In the genomic region with DNA sequence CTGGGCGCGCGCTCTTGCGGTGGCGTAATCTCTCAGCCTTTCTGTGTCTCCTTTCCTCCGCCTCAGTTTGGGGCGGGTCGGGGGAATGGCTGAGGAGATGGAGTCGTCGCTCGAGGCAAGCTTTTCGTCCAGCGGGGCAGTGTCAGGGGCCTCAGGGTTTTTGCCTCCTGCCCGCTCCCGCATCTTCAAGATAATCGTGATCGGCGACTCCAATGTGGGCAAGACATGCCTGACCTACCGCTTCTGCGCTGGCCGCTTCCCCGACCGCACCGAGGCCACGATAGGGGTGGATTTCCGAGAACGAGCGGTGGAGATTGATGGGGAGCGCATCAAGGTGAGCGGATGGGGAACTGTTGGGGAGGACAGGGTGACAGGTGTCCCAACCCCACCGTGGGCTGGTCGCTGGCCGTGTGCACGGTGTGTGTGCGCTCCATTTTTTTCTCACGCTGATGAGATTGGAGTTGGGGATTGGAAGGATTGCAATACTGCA, we compare ENCODE assay signal across 8 cellular contexts. TPM values are rescaled to one million over a fixed set of nuclear protein-coding genes. Genes with fewer than 3 reads are reported as not detected.
DNase-seq lines count a peak whose midpoint lies in the region; ATAC-seq and TF ChIP-seq lines count a peak whose summit lies in the region.

Gene RAB33B, plus strand, starts transcription at position 11 of the 490 bp plus-strand sequence. Its CDS starts 75 bp downstream, at position 86.

- CTCF ChIA-PET in CD4-positive, alpha-beta T cell (lab: Charles Lee): interaction anchor here (0.7 kb wide), 1 partner anchor 392 kb away, joined by 3 read pairs; no protein-coding TSS in a partner anchor

- in situ Hi-C loops in gastrocnemius medialis (cut with MboI; ENCODE audit: low sequenced_read_pairs in 4 of 4): no loop called here

- H3K4me1 ChIP-seq in right atrium auricular region: peaks cover 0 to 57% of the 10 kb centered on the region in 2 donors
- peaks cover 30 to 39% of the 10 kb centered on the region in 2 donors for H3K4me1 ChIP-seq in gastrocnemius medialis

- DNase-seq in CD4-positive, alpha-beta T cell: no peak
- DNase-seq in GM19238 (ENCODE audit: insufficient read length, low spot score) (peak; percentile 63), right atrium auricular region (ENCODE audit: low spot score) (peak; percentile 95), gastrocnemius medialis (no peak), NCI-H69 (lab: John Stamatoyannopoulos, UW) (no peak), pons (ENCODE audit: low spot score) (no peak)
- DNase-seq in activated naive CD8-positive, alpha-beta T cell treated with anti-CD3 and anti-CD28 coated beads, Interleukin-2, amount 10 ng/mL, durations not matched to agents 7 days and 5 days: no peak

- peak within 1 kb of the TSS; percentile 99 for H3K27ac Mint-ChIP-seq in CD4-positive, alpha-beta T cell
- peak within 1 kb of the TSS; percentile 96 for H3K27ac Mint-ChIP-seq in activated naive CD8-positive, alpha-beta T cell treated with anti-CD3 and anti-CD28 coated beads, Interleukin-2, amount 10 ng/mL, durations not matched to agents 7 days and 5 days

- H3K27ac ChIP-seq in CD4-positive, alpha-beta T cell (ENCODE audit: low read depth, low read length): peak within 1 kb of the TSS; percentile 93
- peak within 1 kb of the TSS; percentile 96 for H3K27ac ChIP-seq in right atrium auricular region
- H3K27ac ChIP-seq in gastrocnemius medialis: peak within 1 kb of the TSS; percentile 88 to 96 (median 95)

- H3K27me3 Mint-ChIP-seq in CD4-positive, alpha-beta T cell: no peaks in the 10 kb centered on the region
- no peaks in the 10 kb centered on the region for H3K27me3 Mint-ChIP-seq in activated naive CD8-positive, alpha-beta T cell treated with anti-CD3 and anti-CD28 coated beads, Interleukin-2, amount 10 ng/mL, durations not matched to agents 7 days and 5 days

- TF ChIP-seq CTCF in CD4-positive, alpha-beta T cell (IDR thresholded peaks at IDR 0.05): no peak
- no peak for TF ChIP-seq CTCF in right atrium auricular region (IDR thresholded peaks at IDR 0.05)
- TF ChIP-seq CTCF in gastrocnemius medialis (IDR thresholded peaks at IDR 0.05 in 4 of 5, conservative IDR thresholded peaks at IDR 0.05 in 1 of 5): peak in 1 of 5 experiments; percentile 4

- peak; percentile 85 to 87 for TF ChIP-seq POLR2A in gastrocnemius medialis (IDR thresholded peaks at IDR 0.05)

- peaks cover 80% of the 10 kb centered on the region for H3K4me1 Mint-ChIP-seq in CD4-positive, alpha-beta T cell (ENCODE audit: low read depth)
- peaks cover 45% of the 10 kb centered on the region for H3K4me1 Mint-ChIP-seq in activated naive CD8-positive, alpha-beta T cell treated with anti-CD3 and anti-CD28 coated beads, Interleukin-2, amount 10 ng/mL, durations not matched to agents 7 days and 5 days

- no peaks in the 10 kb centered on the region for H3K27me3 ChIP-seq in CD4-positive, alpha-beta T cell (ENCODE audit: control insufficient read depth, insufficient read depth, low read length)
- H3K27me3 ChIP-seq in right atrium auricular region (no peaks in the 10 kb centered on the region), gastrocnemius medialis (no peaks in the 10 kb centered on the region)

- intact Hi-C loops in CD4-positive, alpha-beta T cell (cut with DNase I, micrococcal nuclease): loop anchor here (2.0 to 10.0 kb wide), 7 partner anchors 37 to 1073 kb away; partner anchors contain the start of genes ELF2 (in 2 of the 2), MAML3 (in 1 of the 2), NDUFC1 (in 1 of the 2) and SCOC (in 1 of the 2)
- intact Hi-C loops in gastrocnemius medialis (cut with DNase I; ENCODE audit: low total_unique reads): loop anchor here (1.0 to 10.0 kb wide), 8 partner anchors 55 to 701 kb away; partner anchors contain the start of genes ELF2, MAML3 and NAA15

- H3K4me3 ChIP-seq in right atrium auricular region (peak within 1 kb of the TSS; percentile 78 to 94), gastrocnemius medialis (peak within 1 kb of the TSS; percentile 69 to 98 (median 80))

- H3K9me3 ChIP-seq in CD4-positive, alpha-beta T cell (ENCODE audit: control insufficient read depth, low read length): no peaks in the 10 kb centered on the region
- no peaks in the 10 kb centered on the region for H3K9me3 ChIP-seq in right atrium auricular region
- H3K9me3 ChIP-seq in gastrocnemius medialis: no peaks in the 10 kb centered on the region

- H3K4me3 Mint-ChIP-seq in CD4-positive, alpha-beta T cell: peak within 1 kb of the TSS; percentile 96
- peak within 1 kb of the TSS; percentile 96 for H3K4me3 Mint-ChIP-seq in activated naive CD8-positive, alpha-beta T cell treated with anti-CD3 and anti-CD28 coated beads, Interleukin-2, amount 10 ng/mL, durations not matched to agents 7 days and 5 days

- peaks cover 30% of the 10 kb centered on the region for H3K36me3 Mint-ChIP-seq in CD4-positive, alpha-beta T cell (ENCODE audit: low read depth)
- peaks cover 8% of the 10 kb centered on the region for H3K36me3 Mint-ChIP-seq in activated naive CD8-positive, alpha-beta T cell treated with anti-CD3 and anti-CD28 coated beads, Interleukin-2, amount 10 ng/mL, durations not matched to agents 7 days and 5 days

- POLR2A ChIA-PET in CD4-positive, alpha-beta T cell (lab: Charles Lee): interaction anchor here (0.9 to 3.0 kb wide), 9 partner anchors 55 to 439 kb away, joined by 3 to 67 read pairs (median 9); partner anchors contain the start of genes ELF2, NAA15, NDUFC1 and NOCT
- POLR2A ChIA-PET in activated naive CD8-positive, alpha-beta T cell treated with anti-CD3 and anti-CD28 coated beads, Interleukin-2, amount 10 ng/mL, durations not matched to agents 7 days and 5 days (lab: Charles Lee): interaction anchor here (0.8 to 2.0 kb wide), 3 partner anchors 29 to 159 kb away, joined by 3 to 20 read pairs (median 3); partner anchors contain the start of gene SETD7

- ATAC-seq in CD4-positive, alpha-beta T cell (ENCODE audit: poor library complexity): no peak
- ATAC-seq in HG03521 (IDR thresholded peaks at IDR 0.05; ENCODE audit: unreplicated experiment): peak; percentile 3
- peak; percentile 3 for ATAC-seq in activated naive CD8-positive, alpha-beta T cell treated with anti-CD3 and anti-CD28 coated beads, Interleukin-2, amount 10 ng/mL, durations not matched to agents 7 days and 5 days (ENCODE audit: low read depth)
- ATAC-seq in gastrocnemius medialis: peak; percentile 4 to 37

- H3K36me3 ChIP-seq in right atrium auricular region: no peaks in the 10 kb centered on the region
- no peaks in the 10 kb centered on the region for H3K36me3 ChIP-seq in gastrocnemius medialis

- no peaks in the 10 kb centered on the region for H3K9me3 Mint-ChIP-seq in CD4-positive, alpha-beta T cell
- H3K9me3 Mint-ChIP-seq in activated naive CD8-positive, alpha-beta T cell treated with anti-CD3 and anti-CD28 coated beads, Interleukin-2, amount 10 ng/mL, durations not matched to agents 7 days and 5 days: no peaks in the 10 kb centered on the region

RNA-seq across cellular contexts. Expression of gene RAB33B, which starts in this region (rescaled TPM):
- total RNA-seq in CD4-positive, alpha-beta T cell: 10 to 100 TPM; 23.3 to 23.6 TPM
- total RNA-seq in activated naive CD8-positive, alpha-beta T cell treated with anti-CD3 and anti-CD28 coated beads, Interleukin-2, amount 10 ng/mL, durations not matched to agents 7 days and 5 days: 1 to 10 TPM; 9.8 to 9.9 TPM
- total RNA-seq in right atrium auricular region (1 to 10 TPM; 7.1 to 8.5 TPM), gastrocnemius medialis (1 to 10 TPM; 3.3 to 7.5 (median 5.7) TPM)

Comparison
In these comparisons a context has a peak if more than half of its experiments do, and no peak if none do; other contexts are left out.
1. DNase-seq: peak in GM19238 (single experiment) and right atrium auricular region (single experiment); none in CD4-positive, alpha-beta T cell (0 of 10), activated naive CD8-positive, alpha-beta T cell treated with anti-CD3 and anti-CD28 coated beads, Interleukin-2, amount 10 ng/mL, durations not matched to agents 7 days and 5 days (single experiment), gastrocnemius medialis (0 of 2), NCI-H69 (single experiment) and pons (single experiment).
2. Peak in every context shown above with its lines, with median percentiles within 50 percentile points of each other: H3K27ac ChIP-seq.